Comparison of ENCODE assay signal across 22 cellular contexts in the genomic region with DNA sequence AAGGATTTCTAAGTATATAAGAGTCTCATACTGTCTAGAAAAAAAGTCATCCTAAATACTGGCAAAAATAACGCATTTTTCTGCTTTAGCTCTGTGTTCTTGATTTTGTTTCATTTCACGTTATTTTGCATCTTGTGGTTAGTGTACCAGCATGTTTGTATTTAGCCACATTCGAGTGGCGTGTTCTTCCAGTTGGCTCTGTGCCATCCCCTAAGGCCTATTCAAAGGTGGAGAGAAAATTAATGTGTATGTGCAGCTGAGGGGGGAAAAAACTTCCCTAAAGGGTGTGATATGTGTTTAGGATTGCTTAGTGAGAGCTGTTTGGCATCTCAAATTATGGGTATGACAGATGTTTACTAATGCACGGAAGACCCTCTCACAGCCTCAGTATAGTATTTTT. TPM values are rescaled to one million over a fixed set of nuclear protein-coding genes. Genes with fewer than 3 reads are reported as not detected.
DNase-seq lines count a peak whose midpoint lies in the region; ATAC-seq and TF ChIP-seq lines count a peak whose summit lies in the region.
"Had no signal": no experiment of that assay in that cellular context is flagged by ENCODE, and none has a peak within 500 bp of the region (broad histone marks: within the 10 kb centered on the region; RNA-seq: fewer than 3 reads in every experiment).

No MANE protein-coding gene starts in this region.

- no peak overlapping the region for H3K27ac ChIP-seq in brain microvascular endothelial cell
- H3K27ac ChIP-seq: A549, BLaER1, foreskin keratinocyte, vagina had no signal

- H3K4me3 ChIP-seq in brain microvascular endothelial cell (ENCODE audit: low read depth, low read length): no peak overlapping the region
- H3K4me3 ChIP-seq: A549, BLaER1, dorsolateral prefrontal cortex, vagina had no signal

- peaks cover 25% of the 10 kb centered on the region for H3K36me3 ChIP-seq in brain microvascular endothelial cell (replicated peaks)

- no peak for TF ChIP-seq CTCF in brain microvascular endothelial cell (IDR thresholded peaks at IDR 0.05; ENCODE audit: low read depth, low read length, missing control alignments)

- DNase-seq in NCI-H146 (lab: John Stamatoyannopoulos, UW): peak; percentile 11
- no peak for DNase-seq in NCI-H146 treated with DMSO at 0.1 percent for 48 hours (lab: John Stamatoyannopoulos, UW; ENCODE audit: unreplicated experiment)
- peak; percentile 1 for DNase-seq in LHCN-M2 (ENCODE audit: low read depth)
- peak; percentile 55 for DNase-seq in NCI-H69 (lab: John Stamatoyannopoulos, UW)
- DNase-seq in fibroblast of the conjunctiva (ENCODE audit: low read depth): peak; percentile 9
- no peak for DNase-seq in brain microvascular endothelial cell
- DNase-seq: caudate nucleus, dorsolateral prefrontal cortex, foreskin keratinocyte, GF-D8, HFFc6, immature natural killer cell, left ventricle myocardium superior, NCI-H446 had no signal

- in situ Hi-C loops in brain microvascular endothelial cell (cut with HindIII; ENCODE audit: low pct_ligation_motif_present, low sequenced_read_pairs): no loop called here

- no peak for ATAC-seq in HG03469 (IDR thresholded peaks at IDR 0.05; ENCODE audit: unreplicated experiment)
- ATAC-seq in HG02588 (IDR thresholded peaks at IDR 0.05; ENCODE audit: unreplicated experiment): no peak
- ATAC-seq: A549; activated CD8-positive, alpha-beta memory T cell treated with anti-CD3 and anti-CD28 coated beads, Interleukin-2, amount 10 ng/mL, durations not matched to agents 7 days and 5 days; foreskin keratinocyte; left ventricle myocardium superior; stimulated activated memory B cell treated with anti-CD40 and anti-IgM and Interleukin-4, amounts not matched to agents 10 μg/mL and 1 μg/mL and 100 μg/mL, for 72 hours had no signal

- H3K27me3 ChIP-seq in brain microvascular endothelial cell (replicated peaks): no peaks in the 10 kb centered on the region
- H3K27me3 ChIP-seq: BLaER1, dorsolateral prefrontal cortex, foreskin keratinocyte, vagina had no signal

RNA-seq across cellular contexts. Expression of a gene that starts 12.1 kb away (rescaled TPM):
- total RNA-seq in LHCN-M2 (2014; rRNA removed): 18.9 and 19.1 TPM in 2 replicates
- polyA plus RNA-seq in LHCN-M2 (2012): 4.5 TPM

RNA-seq across cellular contexts. Expression of a gene that starts 14.7 kb away (rescaled TPM):
- total RNA-seq in LHCN-M2 (2014; rRNA removed): 8.2 and 11.3 TPM in 2 replicates
- polyA plus RNA-seq in LHCN-M2 (2012): 6.8 TPM

RNA-seq across cellular contexts. Expression of a gene that starts 46.1 kb away (rescaled TPM):
- 2.6 and 3.7 TPM in 2 replicates for total RNA-seq in LHCN-M2 (2014; rRNA removed)
- 1.9 TPM for polyA plus RNA-seq in LHCN-M2 (2012)
- total RNA-seq: left ventricle myocardium superior had no signal
- polyA plus RNA-seq: neural cell had no signal

Comparison
In these comparisons a context has a peak if more than half of its experiments do, and no peak if none do; other contexts are left out.
1. DNase-seq: peak in NCI-H146 (single experiment), LHCN-M2 (single experiment), NCI-H69 (single experiment) and fibroblast of the conjunctiva (single experiment); none in NCI-H146 treated with DMSO at 0.1 percent for 48 hours (single experiment) and brain microvascular endothelial cell (single experiment).